8 cellular contexts compared by ENCODE assay signal in genomic region chr10:68471063-68471585, GRCh38. TPM values are rescaled to one million over a fixed set of nuclear protein-coding genes. Genes with fewer than 3 reads are reported as not detected.
DNase-seq lines count a peak whose midpoint lies in the region; TF ChIP-seq lines count a peak whose summit lies in the region.

No MANE protein-coding gene starts in this region.

- peaks cover 23% of the 10 kb centered on the region for H3K36me3 ChIP-seq in SJCRH30
- no peaks in the 10 kb centered on the region for H3K36me3 ChIP-seq in skeletal muscle satellite cell (ENCODE audit: insufficient read depth, low read length)

- H3K4me1 ChIP-seq in SJCRH30 (no peaks in the 10 kb centered on the region), skeletal muscle satellite cell (ENCODE audit: control insufficient read depth, insufficient read depth, low read length) (peaks cover 19% of the 10 kb centered on the region)

- no peak for TF ChIP-seq CTCF in fibroblast of the aortic adventitia (IDR thresholded peaks at IDR 0.05; ENCODE audit: insufficient read depth, low read length)

- H3K9ac ChIP-seq in skeletal muscle satellite cell (ENCODE audit: low read depth, low read length): peak overlapping the region; percentile 84

- CTCF ChIA-PET in activated naive CD4-positive, alpha-beta T cell treated with anti-CD3 and anti-CD28 coated beads, Interleukin-2, amount 10 ng/mL, durations not matched to agents 7 days and 5 days (lab: Charles Lee): interaction anchor here (1.1 to 1.3 kb wide), 2 partner anchors 123 to 427 kb away, joined by 3 read pairs; no protein-coding TSS in a partner anchor

- peaks cover 29% of the 10 kb centered on the region for H3K4me1 Mint-ChIP-seq in activated naive CD4-positive, alpha-beta T cell treated with anti-CD3 and anti-CD28 coated beads, Interleukin-2, amount 10 ng/mL, durations not matched to agents 7 days and 5 days

- H3K27ac ChIP-seq in SJCRH30: peak overlapping the region; percentile 85

- no peaks in the 10 kb centered on the region for H3K9me3 Mint-ChIP-seq in activated naive CD4-positive, alpha-beta T cell treated with anti-CD3 and anti-CD28 coated beads, Interleukin-2, amount 10 ng/mL, durations not matched to agents 7 days and 5 days

- no peaks in the 10 kb centered on the region for H3K27me3 Mint-ChIP-seq in activated naive CD4-positive, alpha-beta T cell treated with anti-CD3 and anti-CD28 coated beads, Interleukin-2, amount 10 ng/mL, durations not matched to agents 7 days and 5 days

- DNase-seq in activated naive CD4-positive, alpha-beta T cell treated with anti-CD3 and anti-CD28 coated beads, Interleukin-2, amount 10 ng/mL, durations not matched to agents 7 days and 5 days: no peak
- no peak for DNase-seq in activated naive CD4-positive, alpha-beta T cell treated with anti-CD3 and anti-CD28 coated beads, Interleukin-2, amount 50 U/mL, for 16 hours
- peak in 1 of 2 experiments; percentile 11 for DNase-seq in SJCRH30
- DNase-seq in fibroblast of the aortic adventitia (ENCODE audit: low read depth): peak; percentile 7
- DNase-seq in dermis blood vessel endothelial cell: no peak
- DNase-seq in NCI-H2196 treated with DMSO at 0.1 percent for 48 hours (lab: John Stamatoyannopoulos, UW; ENCODE audit: unreplicated experiment): no peak
- DNase-seq in AG20443 (ENCODE audit: low spot score): no peak

- H3K4me3 ChIP-seq in SJCRH30 (peak overlapping the region; percentile 75), fibroblast of the aortic adventitia (ENCODE audit: low read depth, low read length) (peak overlapping the region; percentile 80), skeletal muscle satellite cell (ENCODE audit: low read length) (peak overlapping the region; percentile 86)

- H3K4me2 ChIP-seq in skeletal muscle satellite cell (ENCODE audit: low read length): peak overlapping the region; percentile 87

- peak overlapping the region; percentile 91 for H3K27ac Mint-ChIP-seq in activated naive CD4-positive, alpha-beta T cell treated with anti-CD3 and anti-CD28 coated beads, Interleukin-2, amount 10 ng/mL, durations not matched to agents 7 days and 5 days

- H3K27me3 ChIP-seq in SJCRH30 (no peaks in the 10 kb centered on the region), skeletal muscle satellite cell (ENCODE audit: control insufficient read depth, insufficient read depth, low read length) (no peaks in the 10 kb centered on the region)

- no peaks in the 10 kb centered on the region for H3K9me3 ChIP-seq in SJCRH30 (replicated peaks)
- no peaks in the 10 kb centered on the region for H3K9me3 ChIP-seq in skeletal muscle satellite cell (replicated peaks; ENCODE audit: low read length)

- peaks cover 26% of the 10 kb centered on the region for H3K36me3 Mint-ChIP-seq in activated naive CD4-positive, alpha-beta T cell treated with anti-CD3 and anti-CD28 coated beads, Interleukin-2, amount 10 ng/mL, durations not matched to agents 7 days and 5 days

- H3K4me3 Mint-ChIP-seq in activated naive CD4-positive, alpha-beta T cell treated with anti-CD3 and anti-CD28 coated beads, Interleukin-2, amount 10 ng/mL, durations not matched to agents 7 days and 5 days: peak overlapping the region; percentile 91

RNA-seq across cellular contexts. Expression of gene DNA2, which starts 0.6 kb away (rescaled TPM):
- total RNA-seq in SJCRH30 (2014; rRNA removed; shearing (Covaris generic)): 38.3 and 45.5 TPM in 2 replicates
- total RNA-seq in fibroblast of the aortic adventitia (ENCODE audit: low replicate concordance): 10.0 and 15.2 TPM in 2 replicates
- 4.3 and 5.2 TPM in 2 replicates for total RNA-seq in skeletal muscle satellite cell (2012; rRNA removed)
- 8.7 and 11.6 TPM in 2 replicates for total RNA-seq in dermis blood vessel endothelial cell

RNA-seq across cellular contexts. Expression of gene SLC25A16, which starts 56.2 kb away (rescaled TPM):
- total RNA-seq in SJCRH30 (2014; rRNA removed; shearing (Covaris generic)): 7.5 and 9.6 TPM in 2 replicates
- total RNA-seq in fibroblast of the aortic adventitia (ENCODE audit: low replicate concordance) (26.8 and 29.7 TPM in 2 replicates), dermis blood vessel endothelial cell (8.2 and 13.7 TPM in 2 replicates)
- total RNA-seq in skeletal muscle satellite cell (2012; rRNA removed): 9.6 and 14.2 TPM in 2 replicates
